8 cellular contexts compared by ENCODE assay signal in genomic region chr1:244047739-244048565, GRCh38. TPM values are rescaled to one million over a fixed set of nuclear protein-coding genes. Genes with fewer than 3 reads are reported as not detected.
DNase-seq lines count a peak whose midpoint lies in the region; TF ChIP-seq lines count a peak whose summit lies in the region.

No MANE protein-coding gene starts in this region.

- peak; percentile 82 for TF ChIP-seq POLR2A in Raji (IDR thresholded peaks at IDR 0.05; ENCODE audit: insufficient read depth, low read depth, low read length)

- H3K9me3 Mint-ChIP-seq in H9: no peaks in the 10 kb centered on the region; a peak in 1 of 5 replicates
- H3K9me3 Mint-ChIP-seq in nephron progenitor cell: no peaks in the 10 kb centered on the region
- no peaks in the 10 kb centered on the region for H3K9me3 Mint-ChIP-seq in stimulated activated naive CD8-positive, alpha-beta T cell treated with anti-CD3 and anti-CD28 coated beads, Interleukin-15, Interleukin-2, amounts not matched to agents 100 ng/mL and 50 ng/mL, for 24 hours

- no peak overlapping the region for H3T11ph ChIP-seq in H9 (ENCODE audit: low read length)

- H3K79me2 ChIP-seq in H9 (ENCODE audit: insufficient read depth, low read length): no peaks in the 10 kb centered on the region; the same call in 1 of the 2 replicates

- no peak overlapping the region for H3K56ac ChIP-seq in H9 (ENCODE audit: insufficient read length, low read depth, low read length)

- H2BK12ac ChIP-seq in H9 (ENCODE audit: insufficient read length, low read depth, low read length): peak overlapping the region; percentile 30

- H3K4me1 Mint-ChIP-seq in H9 (peaks cover 8 to 9% of the 10 kb centered on the region in 2 experiments), nephron progenitor cell (peaks cover 12% of the 10 kb centered on the region)
- H3K4me1 Mint-ChIP-seq in stimulated activated naive CD8-positive, alpha-beta T cell treated with anti-CD3 and anti-CD28 coated beads, Interleukin-15, Interleukin-2, amounts not matched to agents 100 ng/mL and 50 ng/mL, for 24 hours (ENCODE audit: low read depth): peaks cover 26% of the 10 kb centered on the region

- H3K4me3 Mint-ChIP-seq in H9 (peak overlapping the region; percentile 89 to 93), nephron progenitor cell (peak overlapping the region; percentile 97)
- peak overlapping the region; percentile 95 for H3K4me3 Mint-ChIP-seq in stimulated activated naive CD8-positive, alpha-beta T cell treated with anti-CD3 and anti-CD28 coated beads, Interleukin-15, Interleukin-2, amounts not matched to agents 100 ng/mL and 50 ng/mL, for 24 hours

- H3K36me3 Mint-ChIP-seq in H9 (ENCODE audit: insufficient read depth in 1 of 3, low read depth in 3 of 3) (no peaks in the 10 kb centered on the region; a peak in 1 of 7 replicates), nephron progenitor cell (ENCODE audit: low read depth) (no peaks in the 10 kb centered on the region)
- no peaks in the 10 kb centered on the region for H3K36me3 Mint-ChIP-seq in stimulated activated naive CD8-positive, alpha-beta T cell treated with anti-CD3 and anti-CD28 coated beads, Interleukin-15, Interleukin-2, amounts not matched to agents 100 ng/mL and 50 ng/mL, for 24 hours (ENCODE audit: low read depth)

- H3K23ac ChIP-seq in H9 (ENCODE audit: insufficient read length, low read depth, low read length): no peak overlapping the region

- TF ChIP-seq CTCF in H9 (conservative IDR thresholded peaks at IDR 0.05) (no peak), nephron progenitor cell (IDR thresholded peaks at IDR 0.05) (no peak)

- H2BK5ac ChIP-seq in H9 (ENCODE audit: insufficient read length, low read length): no peak overlapping the region

- H2BK15ac ChIP-seq in H9 (ENCODE audit: low read depth, low read length): peak overlapping the region; percentile 13; the same call in 1 of the 2 replicates

- WGBS in H9 (ENCODE audit: extremely low coverage, insufficient read length, low lambda C conversion rate): no CpG with 5 or more reads among the region's 81 CpGs

- H2AK5ac ChIP-seq in H9 (ENCODE audit: insufficient read length, low read length): no peak overlapping the region

- H2AFZ ChIP-seq in H9 (ENCODE audit: low read length): no peak overlapping the region

- H3K4me1 ChIP-seq in ES-I3 (ENCODE audit: insufficient read depth, low read length) (peaks cover 28% of the 10 kb centered on the region; the same call in 1 of the 2 replicates), H9 (ENCODE audit: insufficient read depth, low read length) (peaks cover 5% of the 10 kb centered on the region; the same call in 1 of the 2 replicates)

- H3K18ac ChIP-seq in H9 (ENCODE audit: insufficient read length, low read depth, low read length): peak overlapping the region; percentile 82

- no peaks in the 10 kb centered on the region for H3K9me3 ChIP-seq in ES-I3 (ENCODE audit: control insufficient read depth, insufficient read depth, low read length)
- H3K9me3 ChIP-seq in H9 (ENCODE audit: control insufficient read depth, low read depth, low read length): no peaks in the 10 kb centered on the region

- H4K8ac ChIP-seq in H9 (replicated peaks; ENCODE audit: insufficient read length, low read depth, low read length): no peak overlapping the region

- peaks cover 7% of the 10 kb centered on the region for H3K79me1 ChIP-seq in H9 (ENCODE audit: insufficient read depth, low read depth, low read length, poor library complexity, severe bottlenecking)

- no peak overlapping the region for H4K5ac ChIP-seq in H9 (ENCODE audit: insufficient read length, low read depth, low read length)

- H3K9ac ChIP-seq in ES-I3 (ENCODE audit: low read depth, low read length) (peak overlapping the region; percentile 65), H9 (ENCODE audit: extremely low read depth, insufficient read length, low read length) (peak overlapping the region; percentile 84)

- H3K27ac Mint-ChIP-seq in H9 (peak overlapping the region in 1 of 3 experiments; percentile 97; a peak in 4 of 7 replicates), nephron progenitor cell (peak overlapping the region; percentile 99)
- H3K27ac Mint-ChIP-seq in stimulated activated naive CD8-positive, alpha-beta T cell treated with anti-CD3 and anti-CD28 coated beads, Interleukin-15, Interleukin-2, amounts not matched to agents 100 ng/mL and 50 ng/mL, for 24 hours: peak overlapping the region; percentile 96

- H3K4me2 ChIP-seq in H9 (ENCODE audit: insufficient read depth, insufficient read length, low read length): peak overlapping the region; percentile 69

- peaks cover 20% of the 10 kb centered on the region for H3K23me2 ChIP-seq in H9 (ENCODE audit: insufficient read length, low read depth, low read length, poor library complexity, severe bottlenecking)

- DNase-seq in H9 (peak; percentile 100), M059J (ENCODE audit: low read depth) (peak; percentile 99), fibroblast of the conjunctiva (ENCODE audit: low read depth) (peak; percentile 99), nephron progenitor cell (peak; percentile 96)
- peak; percentile 98 for DNase-seq in activated effector memory CD4-positive, alpha-beta T cell treated with anti-CD3 and anti-CD28 coated beads, Interleukin-2, amount 50 U/mL, for 16 hours

- H2BK120ac ChIP-seq in H9 (ENCODE audit: low read depth, low read length, poor library complexity, severe bottlenecking): no peak overlapping the region

- peaks cover 20% of the 10 kb centered on the region for H3K27me3 Mint-ChIP-seq in H9 (ENCODE audit: low read depth)
- peaks cover 24% of the 10 kb centered on the region for H3K27me3 Mint-ChIP-seq in nephron progenitor cell (ENCODE audit: low read depth, poor library complexity)
- no peaks in the 10 kb centered on the region for H3K27me3 Mint-ChIP-seq in stimulated activated naive CD8-positive, alpha-beta T cell treated with anti-CD3 and anti-CD28 coated beads, Interleukin-15, Interleukin-2, amounts not matched to agents 100 ng/mL and 50 ng/mL, for 24 hours

- H3K36me3 ChIP-seq in ES-I3 (ENCODE audit: insufficient read depth, low read length): no peaks in the 10 kb centered on the region

- H3K27ac ChIP-seq in H9 (ENCODE audit: insufficient read length, low read depth, low read length): peak overlapping the region; percentile 58

- H4K91ac ChIP-seq in H9 (ENCODE audit: insufficient read length, low read depth, low read length): no peak overlapping the region

- no peak overlapping the region for H3K4ac ChIP-seq in H9 (ENCODE audit: low read depth, low read length)

- H4K20me1 ChIP-seq in H9 (ENCODE audit: control insufficient read depth, insufficient read depth, insufficient read length): no peaks in the 10 kb centered on the region

- peaks cover 5% of the 10 kb centered on the region; the same call in 1 of the 2 replicates for H3K27me3 ChIP-seq in H9 (ENCODE audit: insufficient read depth, low read length)

- peak overlapping the region; percentile 45 for H3K14ac ChIP-seq in H9 (ENCODE audit: insufficient read depth, low read length)

- H2BK20ac ChIP-seq in H9 (ENCODE audit: low read depth, low read length, poor library complexity, severe bottlenecking): no peak overlapping the region

RNA-seq across cellular contexts. Expression of gene ZBTB18, which starts 3.1 kb away (rescaled TPM):
- total RNA-seq in H9 (2021): 11.9 and 12.1 TPM in 2 replicates
- total RNA-seq in M059J (2014; rRNA removed; shearing (Covaris generic)): 18.7 and 29.4 TPM in 2 replicates

Comparison
In these comparisons a context has a peak if more than half of its experiments do, and no peak if none do; other contexts are left out.
1. Peak in every context shown above with its lines: DNase-seq and H3K27ac ChIP-seq.